Comparison of ENCODE assay signal across 20 cellular contexts in the genomic region with DNA sequence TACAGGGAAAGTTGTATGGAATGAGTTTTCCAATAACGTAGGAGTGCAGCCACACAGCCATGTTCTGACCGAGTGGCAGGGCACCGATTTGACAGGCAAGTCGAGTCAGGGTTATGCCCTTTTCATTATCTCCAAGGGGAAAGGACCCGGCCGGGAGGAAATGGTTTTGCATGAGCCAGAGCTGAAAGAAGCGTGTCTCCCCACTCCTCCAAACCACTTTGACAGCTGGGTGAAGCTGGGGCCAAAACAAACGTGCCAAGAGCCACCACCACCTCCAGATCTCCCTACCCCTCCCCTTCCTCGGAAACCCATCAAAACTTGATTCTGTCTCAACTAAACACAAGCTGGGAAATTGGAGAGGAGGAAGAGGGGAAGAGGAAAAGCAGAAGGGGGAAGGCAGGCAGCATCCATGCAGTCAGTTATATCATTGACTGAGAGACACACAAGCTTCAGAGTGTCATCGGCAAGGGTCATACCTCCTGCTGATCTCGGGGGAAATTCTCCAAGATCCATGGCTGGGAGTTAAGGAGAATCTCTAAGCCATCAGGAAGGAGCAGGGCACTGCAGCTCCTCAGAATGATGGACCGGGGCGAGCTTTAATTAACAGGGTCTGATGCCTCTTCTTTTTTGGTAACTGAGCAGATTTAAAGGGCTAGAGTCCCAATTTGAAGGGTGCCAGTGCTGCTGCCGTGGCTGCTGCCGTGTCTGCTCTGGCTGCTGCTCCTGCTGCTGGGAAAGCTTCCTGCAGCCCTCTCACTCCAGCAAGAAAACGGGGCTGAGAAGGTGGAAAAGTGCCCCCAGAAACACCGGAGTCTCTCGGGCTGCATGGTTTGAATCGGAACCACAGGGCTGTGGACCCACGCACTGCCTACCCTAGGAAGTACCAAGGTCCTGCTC. TPM values are rescaled to one million over a fixed set of nuclear protein-coding genes. Genes with fewer than 3 reads are reported as not detected.
A peak's percentile ranks its signal among the peaks of the same experiment; 100 is the strongest.
DNase-seq lines count a peak whose midpoint lies in the region; ATAC-seq, FAIRE-seq and TF ChIP-seq lines count a peak whose summit lies in the region.
"Had no signal": no experiment of that assay in that cellular context is flagged by ENCODE, and none has a peak within 500 bp of the region (broad histone marks: within the 10 kb centered on the region; RNA-seq: fewer than 3 reads in every experiment).

No MANE protein-coding gene starts in this region.

- H4K91ac ChIP-seq in H1 (replicated peaks; ENCODE audit: insufficient read length, low read length), result no peak overlapping the region

- no peak for TF ChIP-seq EP300 in H1 (IDR thresholded peaks at IDR 0.05; ENCODE audit: borderline replicate concordance in 1 of 2, low read depth in 2 of 2, low read length in 2 of 2)

- H2AFZ ChIP-seq in H1 (ENCODE audit: low read length), result no peak overlapping the region

- FAIRE-seq in H1 (lab: Jason Lieb, UNC), result no peak

- H2AK5ac ChIP-seq in H1 (ENCODE audit: low read depth, low read length), result no peak overlapping the region

- 0 out of 2 replicates have a peak overlapping the region, but pooled peaks have one; percentile 0 for H2BK5ac ChIP-seq in H1 (ENCODE audit: low read depth, low read length)

- H3K14ac ChIP-seq in H1 (ENCODE audit: insufficient read length), result no peak overlapping the region

- WGBS in H1 (ENCODE audit: extremely low coverage in 1 of 2, insufficient coverage in 1 of 2, insufficient read length in 1 of 2, insufficient replicate concordance in 2 of 2, low coverage in 1 of 2, low lambda C conversion rate in 2 of 2, missing lambda C conversion rate in 1 of 2), 2 experiments, result 76% methylated on average over 20 of the region's 20 CpGs; no CpG with 5 or more reads in 1 of the 2 experiments

- H3K4me3 ChIP-seq in BLaER1 (no peak overlapping the region), H1 (ENCODE audit: extremely low read depth in 1 of 4, insufficient read depth in 2 of 4, low read depth in 3 of 4, low read length in 4 of 4) (no peak overlapping the region)
- H3K4me3 ChIP-seq: left lung, MG63, upper lobe of right lung had no signal

- H3K9me3 ChIP-seq in BLaER1 (no peaks in the 10 kb centered on the region), H1 (ENCODE audit: insufficient read depth in 2 of 2, low read depth in 1 of 2, low read length in 1 of 2) (no peaks in the 10 kb centered on the region)
- H3K9me3 ChIP-seq: left lung, MG63, upper lobe of right lung had no signal

- H3K79me1 ChIP-seq in H1 (ENCODE audit: low read depth, low read length), result no peaks in the 10 kb centered on the region

- H3K27ac ChIP-seq in BLaER1 (no peak overlapping the region), H1 (ENCODE audit: low read depth, low read length) (no peak overlapping the region)
- H3K27ac ChIP-seq: left lung, upper lobe of right lung had no signal

- peak overlapping the region; percentile 53; the same call in 1 of the 2 replicates for H4K8ac ChIP-seq in H1 (ENCODE audit: extremely low read depth, insufficient read depth, low read length)

- H3K4me1 ChIP-seq in BLaER1 (peaks cover 37% of the 10 kb centered on the region), H1 (replicated peaks in 1 of 4; ENCODE audit: control insufficient read depth in 3 of 4, insufficient read depth in 4 of 4, low read length in 3 of 4) (peaks cover 2 to 7% (median 3%) of the 10 kb centered on the region in 4 experiments; a peak in 6 of 7 replicates)
- H3K4me1 ChIP-seq: left lung, upper lobe of right lung had no signal

- no peaks in the 10 kb centered on the region for H4K20me1 ChIP-seq in BLaER1
- H4K20me1 ChIP-seq in H1 (replicated peaks in 1 of 2; ENCODE audit: control insufficient read depth in 1 of 2, insufficient read depth in 2 of 2, low read length in 2 of 2), result peaks cover 0 to 2% of the 10 kb centered on the region in 2 experiments

- no peak overlapping the region for H3K9ac ChIP-seq in BLaER1
- no peak overlapping the region; a peak in 2 of 7 replicates for H3K9ac ChIP-seq in H1 (replicated peaks in 1 of 4; ENCODE audit: extremely low read depth in 1 of 4, low read depth in 3 of 4, low read length in 3 of 4)

- no peak overlapping the region for H3K56ac ChIP-seq in H1 (replicated peaks; ENCODE audit: insufficient read length, low read depth, low read length)

- H3K27me3 ChIP-seq in BLaER1 (no peaks in the 10 kb centered on the region), H1 (replicated peaks in 1 of 4; ENCODE audit: control insufficient read depth in 3 of 4, extremely low read depth in 1 of 4, insufficient read depth in 3 of 4, low read length in 3 of 4) (no peaks in the 10 kb centered on the region; a peak in 1 of 7 replicates)

- DNase-seq in NCI-H69 (lab: John Stamatoyannopoulos, UW) (peak; percentile 56), H1 (ENCODE audit: low read depth in 1 of 2, low spot score in 2 of 2) (no peak), retina (peak; percentile 47)
- DNase-seq: activated CD4-positive, CD25-positive, alpha-beta regulatory T cell treated with anti-CD3 and anti-CD28 coated beads, Interleukin-2, amount 50 U/mL, for 72 hours; activated CD8-positive, alpha-beta T cell treated with anti-CD3 and anti-CD28 coated beads, Interleukin-2, amount 10 ng/mL, durations not matched to agents 7 days and 5 days; activated naive CD4-positive, alpha-beta T cell treated with anti-CD3 and anti-CD28 coated beads, Interleukin-2, amount 10 ng/mL, durations not matched to agents 7 days and 5 days; activated T-cell treated with anti-CD3 and anti-CD28 coated beads, Interleukin-2, amount 50 U/mL, for 1 hour; CD4-positive, CD25-positive, alpha-beta regulatory T cell; HCEC 1CT; left lung; MG63; NCI-H1436; NCI-H524 treated with DMSO at 0.1 percent for 48 hours; upper lobe of right lung had no signal

- CTCF ChIA-PET in H1 (lab: Charles Lee; ENCODE audit: partially characterized antibody), result interaction anchor here (0.6 to 1.6 kb wide), 4 partner anchors 19 to 48 kb away, joined by 3 to 7 read pairs (median 4); no protein-coding TSS in a partner anchor

- no peak overlapping the region for H2BK20ac ChIP-seq in H1 (ENCODE audit: low read length)

- no peak overlapping the region for H2BK12ac ChIP-seq in H1 (ENCODE audit: low read depth, low read length)

- ATAC-seq in GM18520 (IDR thresholded peaks at IDR 0.05; ENCODE audit: unreplicated experiment) (no peak), HG02981 (IDR thresholded peaks at IDR 0.05; ENCODE audit: unreplicated experiment) (no peak), HG02798 (IDR thresholded peaks at IDR 0.05; ENCODE audit: poor library complexity, unreplicated experiment) (no peak), HG03045 (IDR thresholded peaks at IDR 0.05; ENCODE audit: unreplicated experiment) (no peak)
- ATAC-seq: activated CD8-positive, alpha-beta T cell treated with anti-CD3 and anti-CD28 coated beads, Interleukin-2, amount 10 ng/mL, durations not matched to agents 7 days and 5 days; left lung had no signal

- H3K36me3 ChIP-seq in BLaER1 (no peaks in the 10 kb centered on the region), H1 (ENCODE audit: control insufficient read depth in 2 of 4, insufficient read depth in 4 of 4, low read length in 3 of 4) (no peaks in the 10 kb centered on the region)
- H3K36me3 ChIP-seq: left lung, MG63, upper lobe of right lung had no signal

- H3K23ac ChIP-seq in H1 (ENCODE audit: insufficient read length), result no peak overlapping the region

- no peak overlapping the region for H2BK15ac ChIP-seq in H1 (ENCODE audit: low read length)

- no peak overlapping the region for H3K4ac ChIP-seq in H1 (replicated peaks; ENCODE audit: insufficient read length, low read depth, low read length)

- TF ChIP-seq POLR2A in H1 (IDR thresholded peaks at IDR 0.05; ENCODE audit: control extremely low read depth in 1 of 2, low read depth in 2 of 2, low read length in 2 of 2), result no peak

- TF ChIP-seq CTCF in H1 (IDR thresholded peaks at IDR 0.05; ENCODE audit: control extremely low read depth in 1 of 3, insufficient read depth in 1 of 3, low read depth in 1 of 3, low read length in 3 of 3), result no peak

- TF ChIP-seq RAD21 in H1 (IDR thresholded peaks at IDR 0.05 in 1 of 2, conservative IDR thresholded peaks at IDR 0.05 in 1 of 2; ENCODE audit: low read depth in 2 of 2, low read length in 2 of 2), result no peak

- no peaks in the 10 kb centered on the region for H3K79me2 ChIP-seq in H1 (ENCODE audit: control insufficient read depth in 1 of 2, insufficient read depth in 2 of 2, low read length in 2 of 2)

- POLR2A ChIA-PET in H1 (lab: Charles Lee; ENCODE audit: partially characterized antibody), result no interaction called here

- no peak overlapping the region for H3K18ac ChIP-seq in H1 (ENCODE audit: extremely low read depth, low read length)

- no peaks in the 10 kb centered on the region; the same call in 1 of the 2 replicates for H3K23me2 ChIP-seq in H1 (ENCODE audit: low read depth, low read length)

- H4K5ac ChIP-seq in H1 (ENCODE audit: insufficient read length, low read depth, low read length), result no peak overlapping the region

- H2BK120ac ChIP-seq in H1 (replicated peaks; ENCODE audit: low read depth, low read length), result no peak overlapping the region

- H3K4me2 ChIP-seq in BLaER1 (peak overlapping the region; percentile 64), H1 (ENCODE audit: insufficient read depth in 1 of 2, low read depth in 2 of 2, low read length in 2 of 2) (no peak overlapping the region; a peak in 1 of 4 replicates)

TF ChIP-seq in H1, 55 proteins besides CTCF, POLR2A, EP300 and RAD21:
- no peak for TF ChIP-seq GABPA (IDR thresholded peaks at IDR 0.05; ENCODE audit: borderline replicate concordance, insufficient read depth, low read length)
- no peak for TF ChIP-seq RBBP5 (IDR thresholded peaks at IDR 0.05; ENCODE audit: borderline replicate concordance, low read depth, low read length)
- no peak for TF ChIP-seq GTF2F1 (IDR thresholded peaks at IDR 0.05; ENCODE audit: borderline replicate concordance, low read depth, low read length)
- TF ChIP-seq KDM4A (IDR thresholded peaks at IDR 0.05; ENCODE audit: low read depth, low read length, severe bottlenecking), result no peak
- TF ChIP-seq YY1 (IDR thresholded peaks at IDR 0.05; ENCODE audit: low read depth, low read length), result no peak

RNA-seq across cellular contexts. Expression of a gene that starts 34.7 kb away (rescaled TPM):
- 14.4 and 15.2 TPM in 2 replicates for total RNA-seq in H1 (2021; fragmentation: NEBNext Ultra II Directional; extraction: Animal tissue kit (Norgen Biotek cat#: 25700))
- polyA plus RNA-seq in H1 (2011; rRNA removed), result 5.5 and 6.4 TPM in 2 replicates
- 6.0 TPM for polyA plus RNA-seq in H1 (2011; cell fraction: cytosol; rRNA removed)
- polyA plus RNA-seq in H1 (2011; cell fraction: nucleus; rRNA removed), result 4.5 TPM
- 4.8 to 11.8 TPM (median 8.1 TPM) in 4 replicates for polyA plus RNA-seq in H1 (2012, experiment 1 of 2)
- polyA plus RNA-seq in H1 (2012, experiment 2 of 2), result 3.1 TPM
- 4.6 TPM for polyA plus RNA-seq in H1 (2013, experiment 1 of 2)
- 4.7 TPM for polyA plus RNA-seq in H1 (2013, experiment 2 of 2)
- polyA minus RNA-seq in H1 (2011; rRNA and poly(A)+ RNA removed), result 15.1 and 23.9 TPM in 2 replicates
- 3.4 TPM for polyA minus RNA-seq in H1 (2011; cell fraction: cytosol; rRNA and poly(A)+ RNA removed)
- 9.7 TPM for polyA minus RNA-seq in H1 (2011; cell fraction: nucleus; rRNA and poly(A)+ RNA removed)
- total RNA-seq: activated CD8-positive, alpha-beta T cell treated with anti-CD3 and anti-CD28 coated beads, Interleukin-2, amount 10 ng/mL, durations not matched to agents 7 days and 5 days; epithelial cell of proximal tubule; left lung; upper lobe of right lung had no signal
- polyA plus RNA-seq: CD4-positive, CD25-positive, alpha-beta regulatory T cell had no signal

Comparison
In these comparisons a context has a peak if more than half of its experiments do, and no peak if none do; other contexts are left out.
1. DNase-seq: peak in NCI-H69 (single experiment) and retina (single experiment); none in H1 (0 of 2).